In genomic region chr17:78885956-78886355, GRCh38 we compare ENCODE assay signal across 1 cellular context.
TF ChIP-seq lines count a peak whose summit lies in the region.

No MANE protein-coding gene starts in this region.

TF ChIP-seq in H1, 55 proteins besides CTCF, POLR2A, EP300 and RAD21:
- no peak for TF ChIP-seq CBX5 (IDR thresholded peaks at IDR 0.05; ENCODE audit: low read depth, low read length)
- TF ChIP-seq FOSL1 (IDR thresholded peaks at IDR 0.05; ENCODE audit: insufficient read depth, low read depth, low read length) = no peak
- no peak for TF ChIP-seq HDAC6 (IDR thresholded peaks at IDR 0.05; ENCODE audit: low read depth, low read length)
- TF ChIP-seq MAX (IDR thresholded peaks at IDR 0.05) = no peak
- TF ChIP-seq SP1 (IDR thresholded peaks at IDR 0.05; ENCODE audit: low read depth, low read length) = no peak
- no peak for TF ChIP-seq EGR1 (IDR thresholded peaks at IDR 0.05; ENCODE audit: borderline replicate concordance, low read depth, low read length)
- TF ChIP-seq CEBPB (IDR thresholded peaks at IDR 0.05; ENCODE audit: low read depth, low read length) = no peak
- TF ChIP-seq RFX5 (IDR thresholded peaks at IDR 0.05; ENCODE audit: borderline replicate concordance, low read depth, low read length) = no peak
- no peak for TF ChIP-seq RBBP5 (IDR thresholded peaks at IDR 0.05; ENCODE audit: borderline replicate concordance, low read depth, low read length)
- TF ChIP-seq TBP (IDR thresholded peaks at IDR 0.05; ENCODE audit: low read depth, low read length) = no peak
- TF ChIP-seq MAFK (IDR thresholded peaks at IDR 0.05; ENCODE audit: low read depth, low read length) = no peak
